In the genomic region with DNA sequence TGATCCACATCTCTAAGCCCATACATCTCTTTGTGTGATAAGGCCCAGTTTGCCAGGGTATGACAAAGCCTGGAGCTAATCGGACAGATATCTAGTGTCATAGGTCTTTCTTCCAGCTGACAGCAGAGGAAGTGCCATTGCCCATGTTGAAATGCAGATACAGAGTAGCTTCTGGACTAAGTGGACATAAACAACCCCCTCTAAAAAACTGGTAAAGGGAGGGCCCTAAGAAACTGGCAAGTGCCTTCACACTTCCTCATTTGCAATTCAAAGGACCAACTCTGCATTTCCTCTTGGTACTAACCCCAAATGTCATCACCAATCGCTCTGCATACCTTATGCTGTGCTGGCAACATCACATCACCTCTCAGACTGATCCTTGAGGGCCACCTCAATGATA, we compare ENCODE assay signal across 9 cellular contexts. TPM values are rescaled to one million over a fixed set of nuclear protein-coding genes. Genes with fewer than 3 reads are reported as not detected.
DNase-seq lines count a peak whose midpoint lies in the region; ATAC-seq lines count a peak whose summit lies in the region.
"Had no signal": no experiment of that assay in that cellular context is flagged by ENCODE, and none has a peak within 500 bp of the region (broad histone marks: within the 10 kb centered on the region; RNA-seq: fewer than 3 reads in every experiment).

No MANE protein-coding gene starts in this region.

- DNase-seq in activated CD4-positive, alpha-beta T cell treated with anti-CD3 and anti-CD28 coated beads, Interleukin-2, amount 10 ng/mL, durations not matched to agents 7 days and 5 days, result no peak
- no peak for DNase-seq in activated CD4-positive, alpha-beta T cell treated with anti-CD3 and anti-CD28 coated beads, Interleukin-2, amount 50 U/mL, for 4 hours
- DNase-seq in T-helper 2 cell treated with Interferon-gamma antibody and Interleukin-4, amounts not matched to agents 5 μg/mL and 100 μg/mL, for 36 hours (ENCODE audit: low spot score), result no peak
- peak; percentile 4 for DNase-seq in stimulated activated naive B cell treated with anti-CD40 and anti-IgM and Interleukin-4, amounts not matched to agents 10 μg/mL and 1 μg/mL and 100 μg/mL, for 72 hours
- no peak for DNase-seq in cerebellar cortex (ENCODE audit: low spot score)
- DNase-seq: activated CD4-positive, alpha-beta T cell treated with anti-CD3 and anti-CD28 coated beads for 48 hours had no signal

- H3K4me3 Mint-ChIP-seq in activated CD4-positive, alpha-beta T cell treated with anti-CD3 and anti-CD28 coated beads, Interleukin-2, amount 10 ng/mL, durations not matched to agents 7 days and 5 days, result no peak overlapping the region
- H3K4me3 Mint-ChIP-seq in T-helper 2 cell treated with Interferon-gamma antibody and Interleukin-4, amounts not matched to agents 5 μg/mL and 100 μg/mL, for 36 hours, result peak overlapping the region; percentile 36
- no peak overlapping the region for H3K4me3 Mint-ChIP-seq in stimulated activated naive B cell treated with anti-CD40 and anti-IgM and Interleukin-4, amounts not matched to agents 10 μg/mL and 1 μg/mL and 100 μg/mL, for 72 hours

- ATAC-seq in HG03159 (IDR thresholded peaks at IDR 0.05; ENCODE audit: unreplicated experiment) (peak; percentile 71), GM21737 (IDR thresholded peaks at IDR 0.05; ENCODE audit: unreplicated experiment) (no peak), HG02588 (IDR thresholded peaks at IDR 0.05; ENCODE audit: unreplicated experiment) (no peak)
- ATAC-seq in stimulated activated naive B cell treated with anti-CD40 and anti-IgM and Interleukin-4, amounts not matched to agents 10 μg/mL and 1 μg/mL and 100 μg/mL, for 72 hours (replicated peaks), result peak; percentile 91 to 95

- H3K9me3 Mint-ChIP-seq in activated CD4-positive, alpha-beta T cell treated with anti-CD3 and anti-CD28 coated beads, Interleukin-2, amount 10 ng/mL, durations not matched to agents 7 days and 5 days, result no peaks in the 10 kb centered on the region
- H3K9me3 Mint-ChIP-seq in T-helper 2 cell treated with Interferon-gamma antibody and Interleukin-4, amounts not matched to agents 5 μg/mL and 100 μg/mL, for 36 hours, result no peaks in the 10 kb centered on the region
- H3K9me3 Mint-ChIP-seq in stimulated activated naive B cell treated with anti-CD40 and anti-IgM and Interleukin-4, amounts not matched to agents 10 μg/mL and 1 μg/mL and 100 μg/mL, for 72 hours, result no peaks in the 10 kb centered on the region

- H3K36me3 Mint-ChIP-seq in activated CD4-positive, alpha-beta T cell treated with anti-CD3 and anti-CD28 coated beads, Interleukin-2, amount 10 ng/mL, durations not matched to agents 7 days and 5 days (ENCODE audit: low read depth), result peaks cover 37% of the 10 kb centered on the region
- peaks cover 43% of the 10 kb centered on the region for H3K36me3 Mint-ChIP-seq in T-helper 2 cell treated with Interferon-gamma antibody and Interleukin-4, amounts not matched to agents 5 μg/mL and 100 μg/mL, for 36 hours (ENCODE audit: low read depth)
- H3K36me3 Mint-ChIP-seq in stimulated activated naive B cell treated with anti-CD40 and anti-IgM and Interleukin-4, amounts not matched to agents 10 μg/mL and 1 μg/mL and 100 μg/mL, for 72 hours, result peaks cover 0 to 3% of the 10 kb centered on the region in 2 donors

- POLR2A ChIA-PET in activated CD4-positive, alpha-beta T cell treated with anti-CD3 and anti-CD28 coated beads, Interleukin-2, amount 10 ng/mL, durations not matched to agents 7 days and 5 days (lab: Charles Lee), result no interaction called here

- H3K4me1 Mint-ChIP-seq in activated CD4-positive, alpha-beta T cell treated with anti-CD3 and anti-CD28 coated beads, Interleukin-2, amount 10 ng/mL, durations not matched to agents 7 days and 5 days, result peaks cover 62% of the 10 kb centered on the region
- H3K4me1 Mint-ChIP-seq in T-helper 2 cell treated with Interferon-gamma antibody and Interleukin-4, amounts not matched to agents 5 μg/mL and 100 μg/mL, for 36 hours (ENCODE audit: low read depth), result peaks cover 31% of the 10 kb centered on the region
- H3K4me1 Mint-ChIP-seq in stimulated activated naive B cell treated with anti-CD40 and anti-IgM and Interleukin-4, amounts not matched to agents 10 μg/mL and 1 μg/mL and 100 μg/mL, for 72 hours, result peaks cover 9 to 36% of the 10 kb centered on the region in 2 donors

- no peaks in the 10 kb centered on the region for H3K27me3 Mint-ChIP-seq in activated CD4-positive, alpha-beta T cell treated with anti-CD3 and anti-CD28 coated beads, Interleukin-2, amount 10 ng/mL, durations not matched to agents 7 days and 5 days
- H3K27me3 Mint-ChIP-seq in T-helper 2 cell treated with Interferon-gamma antibody and Interleukin-4, amounts not matched to agents 5 μg/mL and 100 μg/mL, for 36 hours (ENCODE audit: low read depth), result no peaks in the 10 kb centered on the region
- H3K27me3 Mint-ChIP-seq in stimulated activated naive B cell treated with anti-CD40 and anti-IgM and Interleukin-4, amounts not matched to agents 10 μg/mL and 1 μg/mL and 100 μg/mL, for 72 hours, result no peaks in the 10 kb centered on the region

- peak overlapping the region; percentile 46 for H3K27ac Mint-ChIP-seq in activated CD4-positive, alpha-beta T cell treated with anti-CD3 and anti-CD28 coated beads, Interleukin-2, amount 10 ng/mL, durations not matched to agents 7 days and 5 days
- H3K27ac Mint-ChIP-seq in T-helper 2 cell treated with Interferon-gamma antibody and Interleukin-4, amounts not matched to agents 5 μg/mL and 100 μg/mL, for 36 hours, result peak overlapping the region; percentile 65
- peak overlapping the region; percentile 15 for H3K27ac Mint-ChIP-seq in stimulated activated naive B cell treated with anti-CD40 and anti-IgM and Interleukin-4, amounts not matched to agents 10 μg/mL and 1 μg/mL and 100 μg/mL, for 72 hours

- CTCF ChIA-PET in activated CD4-positive, alpha-beta T cell treated with anti-CD3 and anti-CD28 coated beads, Interleukin-2, amount 10 ng/mL, durations not matched to agents 7 days and 5 days (lab: Charles Lee), result interaction anchor here (1.3 kb wide), 1 partner anchor 12 kb away, joined by 3 read pairs; no protein-coding TSS in a partner anchor

RNA-seq across cellular contexts. Expression of a gene that starts 20.8 kb away (rescaled TPM):
- 100 to 1,000 TPM in 1 of 2 experiments, 10 to 100 TPM in 1; 97.2 to 122 TPM for total RNA-seq in activated CD4-positive, alpha-beta T cell treated with anti-CD3 and anti-CD28 coated beads, Interleukin-2, amount 10 ng/mL, durations not matched to agents 7 days and 5 days

Comparison
In these comparisons a context has a peak if more than half of its experiments do, and no peak if none do; other contexts are left out.
1. H3K27ac Mint-ChIP-seq: peak in every context shown above with its lines; median percentile 65 in T-helper 2 cell treated with Interferon-gamma antibody and Interleukin-4, amounts not matched to agents 5 μg/mL and 100 μg/mL, for 36 hours; 46 in activated CD4-positive, alpha-beta T cell treated with anti-CD3 and anti-CD28 coated beads, Interleukin-2, amount 10 ng/mL, durations not matched to agents 7 days and 5 days; 15 in stimulated activated naive B cell treated with anti-CD40 and anti-IgM and Interleukin-4, amounts not matched to agents 10 μg/mL and 1 μg/mL and 100 μg/mL, for 72 hours.
2. ATAC-seq: peak in HG03159 (single experiment) and stimulated activated naive B cell treated with anti-CD40 and anti-IgM and Interleukin-4, amounts not matched to agents 10 μg/mL and 1 μg/mL and 100 μg/mL, for 72 hours (2 of 2); none in GM21737 (single experiment) and HG02588 (single experiment).